ENCODE assay signal across 1 cellular context in the genomic region with DNA sequence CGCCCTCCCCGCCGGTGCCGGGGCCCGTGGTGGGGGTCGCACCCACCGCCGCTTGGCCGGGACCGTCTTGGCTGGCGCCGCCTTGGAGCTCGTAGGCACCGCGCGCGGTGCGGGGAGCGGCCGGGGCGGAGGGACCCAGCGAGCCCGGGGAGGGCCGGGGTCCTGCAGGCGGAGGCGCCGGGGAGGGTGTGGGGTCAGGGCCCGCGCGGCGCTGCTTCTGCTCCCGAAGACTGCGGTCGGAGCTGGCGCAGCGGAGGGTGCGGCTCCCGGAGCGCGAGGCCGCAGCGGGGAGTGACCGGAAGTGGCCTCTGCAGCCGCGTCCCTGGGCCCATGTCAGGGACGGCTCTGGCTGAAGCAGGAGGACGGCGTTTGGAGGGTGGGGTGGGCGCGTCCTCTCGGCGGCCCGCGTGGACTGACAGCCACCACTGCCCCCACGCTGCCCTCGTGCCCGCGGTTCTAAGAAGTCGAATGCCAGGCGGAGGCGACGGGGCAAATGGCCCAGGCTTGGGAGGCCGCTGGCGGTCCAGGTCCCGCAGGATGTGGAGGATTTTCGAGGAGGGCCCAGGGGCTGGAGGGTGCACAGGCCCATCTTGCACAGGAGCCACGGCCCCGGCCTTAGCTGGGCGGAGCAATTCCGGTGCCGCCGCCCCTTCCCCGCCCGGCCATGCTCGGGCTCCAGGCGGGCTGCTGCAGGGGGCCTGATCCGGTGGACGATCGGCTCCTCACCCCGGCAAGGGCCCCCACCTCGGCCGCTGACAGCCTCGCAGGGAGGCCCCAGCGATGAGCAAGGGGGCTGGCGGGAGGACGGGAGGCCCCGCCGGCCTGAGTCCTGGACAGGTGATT.
TF ChIP-seq lines count a peak whose summit lies in the region.

No MANE protein-coding gene starts in this region.

TF ChIP-seq in HepG2, 621 proteins besides CTCF, POLR2A, EP300 and RAD21 (continued from another document and continues in another):
- TF ChIP-seq, protein P1, sequence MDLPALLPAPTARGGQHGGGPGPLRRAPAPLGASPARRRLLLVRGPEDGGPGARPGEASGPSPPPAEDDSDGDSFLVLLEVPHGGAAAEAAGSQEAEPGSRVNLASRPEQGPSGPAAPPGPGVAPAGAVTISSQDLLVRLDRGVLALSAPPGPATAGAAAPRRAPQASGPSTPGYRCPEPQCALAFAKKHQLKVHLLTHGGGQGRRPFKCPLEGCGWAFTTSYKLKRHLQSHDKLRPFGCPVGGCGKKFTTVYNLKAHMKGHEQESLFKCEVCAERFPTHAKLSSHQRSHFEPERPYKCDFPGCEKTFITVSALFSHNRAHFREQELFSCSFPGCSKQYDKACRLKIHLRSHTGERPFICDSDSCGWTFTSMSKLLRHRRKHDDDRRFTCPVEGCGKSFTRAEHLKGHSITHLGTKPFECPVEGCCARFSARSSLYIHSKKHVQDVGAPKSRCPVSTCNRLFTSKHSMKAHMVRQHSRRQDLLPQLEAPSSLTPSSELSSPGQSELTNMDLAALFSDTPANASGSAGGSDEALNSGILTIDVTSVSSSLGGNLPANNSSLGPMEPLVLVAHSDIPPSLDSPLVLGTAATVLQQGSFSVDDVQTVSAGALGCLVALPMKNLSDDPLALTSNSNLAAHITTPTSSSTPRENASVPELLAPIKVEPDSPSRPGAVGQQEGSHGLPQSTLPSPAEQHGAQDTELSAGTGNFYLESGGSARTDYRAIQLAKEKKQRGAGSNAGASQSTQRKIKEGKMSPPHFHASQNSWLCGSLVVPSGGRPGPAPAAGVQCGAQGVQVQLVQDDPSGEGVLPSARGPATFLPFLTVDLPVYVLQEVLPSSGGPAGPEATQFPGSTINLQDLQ (CRISPR knock-in tag; IDR thresholded peaks at IDR 0.05), result no peak
- TF ChIP-seq ZNF329 (CRISPR knock-in tag; IDR thresholded peaks at IDR 0.05; ENCODE audit: low read depth) (peak; percentile 83; the same call in 1 of the 2 replicates), TRIM24 (CRISPR knock-in tag; IDR thresholded peaks at IDR 0.05) (no peak), YY1 (IDR thresholded peaks at IDR 0.05; ENCODE audit: insufficient read depth, insufficient replicate concordance, low read depth, low read length) (no peak), ZMAT3 (CRISPR knock-in tag; conservative IDR thresholded peaks at IDR 0.05) (peak; percentile 76; the same call in 1 of the 2 replicates), ZFAT (CRISPR knock-in tag; conservative IDR thresholded peaks at IDR 0.05) (no peak), ZNF30 (CRISPR knock-in tag; IDR thresholded peaks at IDR 0.05) (peak; percentile 83; the same call in 1 of the 2 replicates), NBN (conservative IDR thresholded peaks at IDR 0.05) (no peak), HNRNPK (IDR thresholded peaks at IDR 0.05; ENCODE audit: low read depth, low read length, poor library complexity, severe bottlenecking) (no peak), SMARCE1 (IDR thresholded peaks at IDR 0.05; ENCODE audit: borderline replicate concordance) (no peak), ZNF235 (CRISPR knock-in tag; IDR thresholded peaks at IDR 0.05; ENCODE audit: borderline replicate concordance) (peak; percentile 53; the same call in 1 of the 2 replicates), GFI1 (CRISPR knock-in tag; IDR thresholded peaks at IDR 0.05; ENCODE audit: borderline replicate concordance) (0 out of 2 replicates have a peak, but pooled peaks have one; percentile 12), EEA1 (CRISPR knock-in tag; IDR thresholded peaks at IDR 0.05; ENCODE audit: borderline replicate concordance) (0 out of 2 replicates have a peak, but pooled peaks have one; percentile 27), RBM39 (IDR thresholded peaks at IDR 0.05; ENCODE audit: low read depth, low read length, poor library complexity, severe bottlenecking) (no peak), CHCHD3 (CRISPR knock-in tag; IDR thresholded peaks at IDR 0.05) (no peak), CC2D1A (CRISPR knock-in tag; IDR thresholded peaks at IDR 0.05) (no peak), AGO1 (IDR thresholded peaks at IDR 0.05; ENCODE audit: low read depth, low read length, poor library complexity, severe bottlenecking) (peak; percentile 57), SIX1 (CRISPR knock-in tag; IDR thresholded peaks at IDR 0.05; ENCODE audit: borderline replicate concordance) (no peak), REPIN1 (CRISPR knock-in tag; IDR thresholded peaks at IDR 0.05; ENCODE audit: borderline replicate concordance, low read depth) (peak; percentile 78; the same call in 1 of the 2 replicates), ZNF569 (CRISPR knock-in tag; IDR thresholded peaks at IDR 0.05; ENCODE audit: borderline replicate concordance) (no peak), SMAD3 (CRISPR knock-in tag; IDR thresholded peaks at IDR 0.05) (no peak), ZNF317 (CRISPR knock-in tag; IDR thresholded peaks at IDR 0.05) (peak; percentile 50), BRD4 (CRISPR knock-in tag; IDR thresholded peaks at IDR 0.05) (peak; percentile 62; the same call in 1 of the 2 replicates), REL (CRISPR knock-in tag; conservative IDR thresholded peaks at IDR 0.05) (peak; percentile 81), KMT2B (CRISPR knock-in tag; IDR thresholded peaks at IDR 0.05) (peak; percentile 83), TBX2 (CRISPR knock-in tag; IDR thresholded peaks at IDR 0.05; ENCODE audit: borderline replicate concordance) (peak; percentile 81), SRSF4 (IDR thresholded peaks at IDR 0.05; ENCODE audit: low read depth, low read length, poor library complexity, severe bottlenecking) (no peak), RXRB (CRISPR knock-in tag; IDR thresholded peaks at IDR 0.05; ENCODE audit: borderline replicate concordance) (0 out of 2 replicates have a peak, but pooled peaks have one; percentile 18), RBM22 (optimal IDR thresholded peaks at IDR 0.05; ENCODE audit: low read length) (no peak), KLF12 (CRISPR knock-in tag; IDR thresholded peaks at IDR 0.05; ENCODE audit: borderline replicate concordance) (no peak), MAZ (IDR thresholded peaks at IDR 0.05; ENCODE audit: borderline replicate concordance, low read depth, low read length) (no peak), MAZ (CRISPR knock-in tag; IDR thresholded peaks at IDR 0.05; ENCODE audit: low read depth) (peak; percentile 72), ZNF737 (CRISPR knock-in tag; IDR thresholded peaks at IDR 0.05; ENCODE audit: borderline replicate concordance) (no peak), ZNF564 (CRISPR knock-in tag; IDR thresholded peaks at IDR 0.05) (peak; percentile 45; the same call in 1 of the 2 replicates), RFX3 (CRISPR knock-in tag; IDR thresholded peaks at IDR 0.05) (no peak), NFATC3 (CRISPR knock-in tag; IDR thresholded peaks at IDR 0.05) (peak; percentile 90; the same call in 1 of the 2 replicates)
- TF ChIP-seq, protein P2, sequence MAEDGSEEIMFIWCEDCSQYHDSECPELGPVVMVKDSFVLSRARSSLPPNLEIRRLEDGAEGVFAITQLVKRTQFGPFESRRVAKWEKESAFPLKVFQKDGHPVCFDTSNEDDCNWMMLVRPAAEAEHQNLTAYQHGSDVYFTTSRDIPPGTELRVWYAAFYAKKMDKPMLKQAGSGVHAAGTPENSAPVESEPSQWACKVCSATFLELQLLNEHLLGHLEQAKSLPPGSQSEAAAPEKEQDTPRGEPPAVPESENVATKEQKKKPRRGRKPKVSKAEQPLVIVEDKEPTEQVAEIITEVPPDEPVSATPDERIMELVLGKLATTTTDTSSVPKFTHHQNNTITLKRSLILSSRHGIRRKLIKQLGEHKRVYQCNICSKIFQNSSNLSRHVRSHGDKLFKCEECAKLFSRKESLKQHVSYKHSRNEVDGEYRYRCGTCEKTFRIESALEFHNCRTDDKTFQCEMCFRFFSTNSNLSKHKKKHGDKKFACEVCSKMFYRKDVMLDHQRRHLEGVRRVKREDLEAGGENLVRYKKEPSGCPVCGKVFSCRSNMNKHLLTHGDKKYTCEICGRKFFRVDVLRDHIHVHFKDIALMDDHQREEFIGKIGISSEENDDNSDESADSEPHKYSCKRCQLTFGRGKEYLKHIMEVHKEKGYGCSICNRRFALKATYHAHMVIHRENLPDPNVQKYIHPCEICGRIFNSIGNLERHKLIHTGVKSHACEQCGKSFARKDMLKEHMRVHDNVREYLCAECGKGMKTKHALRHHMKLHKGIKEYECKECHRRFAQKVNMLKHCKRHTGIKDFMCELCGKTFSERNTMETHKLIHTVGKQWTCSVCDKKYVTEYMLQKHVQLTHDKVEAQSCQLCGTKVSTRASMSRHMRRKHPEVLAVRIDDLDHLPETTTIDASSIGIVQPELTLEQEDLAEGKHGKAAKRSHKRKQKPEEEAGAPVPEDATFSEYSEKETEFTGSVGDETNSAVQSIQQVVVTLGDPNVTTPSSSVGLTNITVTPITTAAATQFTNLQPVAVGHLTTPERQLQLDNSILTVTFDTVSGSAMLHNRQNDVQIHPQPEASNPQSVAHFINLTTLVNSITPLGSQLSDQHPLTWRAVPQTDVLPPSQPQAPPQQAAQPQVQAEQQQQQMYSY (CRISPR knock-in tag; IDR thresholded peaks at IDR 0.05), result no peak
- TF ChIP-seq, protein P3, sequence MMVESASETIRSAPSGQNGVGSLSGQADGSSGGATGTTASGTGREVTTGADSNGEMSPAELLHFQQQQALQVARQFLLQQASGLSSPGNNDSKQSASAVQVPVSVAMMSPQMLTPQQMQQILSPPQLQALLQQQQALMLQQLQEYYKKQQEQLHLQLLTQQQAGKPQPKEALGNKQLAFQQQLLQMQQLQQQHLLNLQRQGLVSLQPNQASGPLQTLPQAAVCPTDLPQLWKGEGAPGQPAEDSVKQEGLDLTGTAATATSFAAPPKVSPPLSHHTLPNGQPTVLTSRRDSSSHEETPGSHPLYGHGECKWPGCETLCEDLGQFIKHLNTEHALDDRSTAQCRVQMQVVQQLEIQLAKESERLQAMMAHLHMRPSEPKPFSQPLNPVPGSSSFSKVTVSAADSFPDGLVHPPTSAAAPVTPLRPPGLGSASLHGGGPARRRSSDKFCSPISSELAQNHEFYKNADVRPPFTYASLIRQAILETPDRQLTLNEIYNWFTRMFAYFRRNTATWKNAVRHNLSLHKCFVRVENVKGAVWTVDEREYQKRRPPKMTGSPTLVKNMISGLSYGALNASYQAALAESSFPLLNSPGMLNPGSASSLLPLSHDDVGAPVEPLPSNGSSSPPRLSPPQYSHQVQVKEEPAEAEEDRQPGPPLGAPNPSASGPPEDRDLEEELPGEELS (CRISPR knock-in tag; IDR thresholded peaks at IDR 0.05), result peak; percentile 47
- TF ChIP-seq, protein P4, sequence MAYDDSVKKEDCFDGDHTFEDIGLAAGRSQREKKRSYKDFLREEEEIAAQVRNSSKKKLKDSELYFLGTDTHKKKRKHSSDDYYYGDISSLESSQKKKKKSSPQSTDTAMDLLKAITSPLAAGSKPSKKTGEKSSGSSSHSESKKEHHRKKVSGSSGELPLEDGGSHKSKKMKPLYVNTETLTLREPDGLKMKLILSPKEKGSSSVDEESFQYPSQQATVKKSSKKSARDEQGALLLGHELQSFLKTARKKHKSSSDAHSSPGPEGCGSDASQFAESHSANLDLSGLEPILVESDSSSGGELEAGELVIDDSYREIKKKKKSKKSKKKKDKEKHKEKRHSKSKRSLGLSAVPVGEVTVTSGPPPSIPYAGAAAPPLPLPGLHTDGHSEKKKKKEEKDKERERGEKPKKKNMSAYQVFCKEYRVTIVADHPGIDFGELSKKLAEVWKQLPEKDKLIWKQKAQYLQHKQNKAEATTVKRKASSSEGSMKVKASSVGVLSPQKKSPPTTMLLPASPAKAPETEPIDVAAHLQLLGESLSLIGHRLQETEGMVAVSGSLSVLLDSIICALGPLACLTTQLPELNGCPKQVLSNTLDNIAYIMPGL (CRISPR knock-in tag; IDR thresholded peaks at IDR 0.05; ENCODE audit: borderline replicate concordance in 1 of 2, low read depth in 1 of 2), result peak; percentile 68 to 84
- TF ChIP-seq, protein P5, sequence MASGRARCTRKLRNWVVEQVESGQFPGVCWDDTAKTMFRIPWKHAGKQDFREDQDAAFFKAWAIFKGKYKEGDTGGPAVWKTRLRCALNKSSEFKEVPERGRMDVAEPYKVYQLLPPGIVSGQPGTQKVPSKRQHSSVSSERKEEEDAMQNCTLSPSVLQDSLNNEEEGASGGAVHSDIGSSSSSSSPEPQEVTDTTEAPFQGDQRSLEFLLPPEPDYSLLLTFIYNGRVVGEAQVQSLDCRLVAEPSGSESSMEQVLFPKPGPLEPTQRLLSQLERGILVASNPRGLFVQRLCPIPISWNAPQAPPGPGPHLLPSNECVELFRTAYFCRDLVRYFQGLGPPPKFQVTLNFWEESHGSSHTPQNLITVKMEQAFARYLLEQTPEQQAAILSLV (CRISPR knock-in tag; IDR thresholded peaks at IDR 0.05; ENCODE audit: borderline replicate concordance), result peak; percentile 75; the same call in 1 of the 2 replicates
- TF ChIP-seq, protein P6, sequence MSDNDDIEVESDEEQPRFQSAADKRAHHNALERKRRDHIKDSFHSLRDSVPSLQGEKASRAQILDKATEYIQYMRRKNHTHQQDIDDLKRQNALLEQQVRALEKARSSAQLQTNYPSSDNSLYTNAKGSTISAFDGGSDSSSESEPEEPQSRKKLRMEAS (IDR thresholded peaks at IDR 0.05), result peak; percentile 82
- TF ChIP-seq, protein P7, sequence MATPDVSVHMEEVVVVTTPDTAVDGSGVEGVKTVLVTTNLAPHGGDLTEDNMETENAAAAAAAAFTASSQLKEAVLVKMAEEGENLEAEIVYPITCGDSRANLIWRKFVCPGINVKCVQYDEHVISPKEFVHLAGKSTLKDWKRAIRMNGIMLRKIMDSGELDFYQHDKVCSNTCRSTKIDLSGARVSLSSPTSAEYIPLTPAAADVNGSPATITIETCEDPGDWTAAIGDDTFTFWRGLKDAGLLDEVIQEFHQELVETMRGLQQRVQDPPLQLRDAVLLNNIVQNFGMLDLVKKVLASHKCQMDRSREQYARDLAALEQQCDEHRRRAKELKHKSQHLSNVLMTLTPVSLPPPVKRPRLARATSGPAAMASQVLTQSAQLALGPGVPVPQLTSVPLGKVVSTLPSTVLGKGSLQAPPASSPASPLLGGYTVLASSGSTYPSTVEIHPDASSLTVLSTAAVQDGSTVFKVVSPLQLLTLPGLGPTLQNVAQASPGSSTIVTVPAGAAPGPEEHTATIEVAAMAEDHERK (CRISPR knock-in tag; IDR thresholded peaks at IDR 0.05; ENCODE audit: low read depth), result no peak
- TF ChIP-seq, protein P8, sequence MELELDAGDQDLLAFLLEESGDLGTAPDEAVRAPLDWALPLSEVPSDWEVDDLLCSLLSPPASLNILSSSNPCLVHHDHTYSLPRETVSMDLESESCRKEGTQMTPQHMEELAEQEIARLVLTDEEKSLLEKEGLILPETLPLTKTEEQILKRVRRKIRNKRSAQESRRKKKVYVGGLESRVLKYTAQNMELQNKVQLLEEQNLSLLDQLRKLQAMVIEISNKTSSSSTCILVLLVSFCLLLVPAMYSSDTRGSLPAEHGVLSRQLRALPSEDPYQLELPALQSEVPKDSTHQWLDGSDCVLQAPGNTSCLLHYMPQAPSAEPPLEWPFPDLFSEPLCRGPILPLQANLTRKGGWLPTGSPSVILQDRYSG (CRISPR knock-in tag; IDR thresholded peaks at IDR 0.05), result no peak
- TF ChIP-seq, protein P9, sequence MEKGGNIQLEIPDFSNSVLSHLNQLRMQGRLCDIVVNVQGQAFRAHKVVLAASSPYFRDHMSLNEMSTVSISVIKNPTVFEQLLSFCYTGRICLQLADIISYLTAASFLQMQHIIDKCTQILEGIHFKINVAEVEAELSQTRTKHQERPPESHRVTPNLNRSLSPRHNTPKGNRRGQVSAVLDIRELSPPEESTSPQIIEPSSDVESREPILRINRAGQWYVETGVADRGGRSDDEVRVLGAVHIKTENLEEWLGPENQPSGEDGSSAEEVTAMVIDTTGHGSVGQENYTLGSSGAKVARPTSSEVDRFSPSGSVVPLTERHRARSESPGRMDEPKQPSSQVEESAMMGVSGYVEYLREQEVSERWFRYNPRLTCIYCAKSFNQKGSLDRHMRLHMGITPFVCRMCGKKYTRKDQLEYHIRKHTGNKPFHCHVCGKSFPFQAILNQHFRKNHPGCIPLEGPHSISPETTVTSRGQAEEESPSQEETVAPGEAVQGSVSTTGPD (CRISPR knock-in tag; IDR thresholded peaks at IDR 0.05), result no peak
